1 cellular context compared by ENCODE assay signal in genomic region chr1:207321045-207321789, GRCh38.
TF ChIP-seq lines count a peak whose summit lies in the region.

Gene CD55 (plus strand): TSS chr1:207321678. CDS start chr1:207321766, 88 bp downstream.

TF ChIP-seq in K562, 482 proteins besides CTCF, POLR2A, EP300 and RAD21 (continued from another document and continues in another):
- TF ChIP-seq SRSF1 (IDR thresholded peaks at IDR 0.05; ENCODE audit: low read depth, low read length), result no peak
- peak; percentile 66; the same call in 1 of the 2 replicates for TF ChIP-seq GATAD2A (IDR thresholded peaks at IDR 0.05)
- peak; percentile 86 for TF ChIP-seq PRDM10 (IDR thresholded peaks at IDR 0.05; ENCODE audit: partially characterized antibody)
- peak; percentile 70 to 95; a peak in 3 of 4 replicates for TF ChIP-seq SIN3A (IDR thresholded peaks at IDR 0.05; ENCODE audit: borderline replicate concordance in 2 of 2, control insufficient read depth in 1 of 2, low read depth in 2 of 2, low read length in 2 of 2)
- no peak for TF ChIP-seq ZNF174 (CRISPR knock-in tag; IDR thresholded peaks at IDR 0.05)
- TF ChIP-seq VEZF1 (CRISPR knock-in tag; IDR thresholded peaks at IDR 0.05), result peak; percentile 98
- TF ChIP-seq ARNT (IDR thresholded peaks at IDR 0.05), result peak in 1 of 2 experiments; percentile 81; a peak in 1 of 4 replicates
- TF ChIP-seq TEAD4 (IDR thresholded peaks at IDR 0.05; ENCODE audit: low read length), result peak; percentile 27
- no peak for TF ChIP-seq TEAD4 (CRISPR knock-in tag; IDR thresholded peaks at IDR 0.05; ENCODE audit: borderline replicate concordance)
- peak; percentile 64; the same call in 1 of the 2 replicates for TF ChIP-seq ZBTB33 (CRISPR knock-in tag; IDR thresholded peaks at IDR 0.05)
- peak in 1 of 3 experiments; percentile 67; a peak in 2 of 6 replicates for TF ChIP-seq ZBTB11 (CRISPR knock-in tag; IDR thresholded peaks at IDR 0.05)
- no peak for TF ChIP-seq MEF2A (IDR thresholded peaks at IDR 0.05; ENCODE audit: control insufficient read depth, low read depth, low read length)
- TF ChIP-seq DLX4 (CRISPR knock-in tag; IDR thresholded peaks at IDR 0.05), result no peak
- no peak for TF ChIP-seq RBM17 (IDR thresholded peaks at IDR 0.05; ENCODE audit: borderline replicate concordance, low read depth, low read length)
- TF ChIP-seq FOS (IDR thresholded peaks at IDR 0.05; ENCODE audit: extremely low read depth, insufficient read length), result no peak
- no peak for TF ChIP-seq TRIM25 (IDR thresholded peaks at IDR 0.05; ENCODE audit: borderline replicate concordance)
- no peak for TF ChIP-seq PRPF4 (IDR thresholded peaks at IDR 0.05; ENCODE audit: insufficient read depth, low read depth, low read length, poor library complexity, severe bottlenecking)
- no peak for TF ChIP-seq ZKSCAN8 (CRISPR knock-in tag; IDR thresholded peaks at IDR 0.05)
- TF ChIP-seq ZC3H11A (IDR thresholded peaks at IDR 0.05; ENCODE audit: low read depth, low read length), result 0 out of 2 replicates have a peak, but pooled peaks have one; percentile 28
- no peak for TF ChIP-seq BRCA1 (IDR thresholded peaks at IDR 0.05)
- no peak for TF ChIP-seq BRCA1 (CRISPR knock-in tag; IDR thresholded peaks at IDR 0.05)
- TF ChIP-seq KLF13 (tag; IDR thresholded peaks at IDR 0.05; ENCODE audit: borderline replicate concordance, low read depth), result 0 out of 2 replicates have a peak, but pooled peaks have one; percentile 58
- TF ChIP-seq RBM22 (IDR thresholded peaks at IDR 0.05; ENCODE audit: low read depth, low read length, poor library complexity, severe bottlenecking), result no peak
- TF ChIP-seq NONO (IDR thresholded peaks at IDR 0.05; ENCODE audit: low read depth in 2 of 2, low read length in 1 of 2), result peak in 1 of 2 experiments; percentile 54; a peak in 1 of 4 replicates
- 0 out of 2 replicates have a peak, but pooled peaks have one; percentile 58 for TF ChIP-seq ELF1 (tag; IDR thresholded peaks at IDR 0.05)
- no peak for TF ChIP-seq IRF1 (CRISPR knock-in tag; IDR thresholded peaks at IDR 0.05; ENCODE audit: borderline replicate concordance)
- no peak for TF ChIP-seq ZNF561 (CRISPR knock-in tag; conservative IDR thresholded peaks at IDR 0.05)
- TF ChIP-seq PKNOX1 (IDR thresholded peaks at IDR 0.05), result no peak
- no peak for TF ChIP-seq RERE (CRISPR knock-in tag; IDR thresholded peaks at IDR 0.05; ENCODE audit: borderline replicate concordance)
